ENCODE assay signal across 1 cellular context in genomic region chr1:203299180-203299579, GRCh38.
TF ChIP-seq lines count a peak whose summit lies in the region.

No MANE protein-coding gene starts in this region.

TF ChIP-seq in SK-N-SH, 30 proteins besides CTCF, POLR2A, EP300 and RAD21 (continued from another document):
- TF ChIP-seq IRF3 (IDR thresholded peaks at IDR 0.05; ENCODE audit: low read depth, low read length), result no peak
- no peak for TF ChIP-seq MXI1 (IDR thresholded peaks at IDR 0.05; ENCODE audit: low read depth, low read length)
- TF ChIP-seq FOXJ3 (CRISPR knock-in tag; IDR thresholded peaks at IDR 0.05), result no peak
- TF ChIP-seq CHD2 (IDR thresholded peaks at IDR 0.05; ENCODE audit: low read length, partially characterized antibody), result no peak
- no peak for TF ChIP-seq RFX5 (IDR thresholded peaks at IDR 0.05; ENCODE audit: low read length)
